8 cellular contexts compared by ENCODE assay signal in genomic region chr16:2513405-2514332, GRCh38. TPM values are rescaled to one million over a fixed set of nuclear protein-coding genes. Genes with fewer than 3 reads are reported as not detected.
DNase-seq lines count a peak whose midpoint lies in the region; ATAC-seq and TF ChIP-seq lines count a peak whose summit lies in the region.

Gene ATP6V0C (plus strand): TSS chr16:2513952. CDS start chr16:2514104, 152 bp downstream.

- intact Hi-C loops in ovary (cut with DNase I) = no loop called here

- 1 to 2% (median 1%) methylated on average over 53 to 122 of the region's 122 CpGs for WGBS in ovary, 3 donors

- H3K27ac ChIP-seq in ovary (peak within 1 kb of the TSS; percentile 94 to 96), thoracic aorta (peak within 1 kb of the TSS; percentile 96 to 97)

- ATAC-seq in HG02610 (IDR thresholded peaks at IDR 0.05; ENCODE audit: unreplicated experiment) (peak; percentile 61), thoracic aorta (ENCODE audit: insufficient number of reproducible peaks, low FRiP score, low read depth) (peak; percentile 86)

- peak within 1 kb of the TSS; percentile 91 for H3K4me3 Mint-ChIP-seq in activated naive CD8-positive, alpha-beta T cell
- peak within 1 kb of the TSS; percentile 90 for H3K4me3 Mint-ChIP-seq in glutamatergic neuron (ENCODE audit: unreplicated experiment)

- H3K4me3 ChIP-seq in ovary = peak within 1 kb of the TSS; percentile 92
- H3K4me3 ChIP-seq in thoracic aorta = peak within 1 kb of the TSS; percentile 96

- TF ChIP-seq POLR2A in ovary (IDR thresholded peaks at IDR 0.05) = peak; percentile 87

- H3K36me3 Mint-ChIP-seq in activated naive CD8-positive, alpha-beta T cell = no peaks in the 10 kb centered on the region
- H3K36me3 Mint-ChIP-seq in glutamatergic neuron (ENCODE audit: unreplicated experiment) = no peaks in the 10 kb centered on the region

- no peak for TF ChIP-seq CTCF in GM10266 (IDR thresholded peaks at IDR 0.05; ENCODE audit: control insufficient read depth, insufficient read depth, low read depth, missing control alignments)
- no peak for TF ChIP-seq CTCF in glutamatergic neuron (IDR thresholded peaks at IDR 0.05; ENCODE audit: partially characterized antibody, unreplicated experiment)
- no peak for TF ChIP-seq CTCF in ovary (IDR thresholded peaks at IDR 0.05)
- no peak for TF ChIP-seq CTCF in thoracic aorta (IDR thresholded peaks at IDR 0.05)

- DNase-seq in GM10266 (ENCODE audit: extremely low spot score) (peak; percentile 98), NCI-H1092 treated with DMSO at 0.1 percent for 48 hours (lab: John Stamatoyannopoulos, UW) (peak; percentile 92), SKM-1 treated with dmso at 0.1 percent for 144 hours (lab: John Stamatoyannopoulos, UW; ENCODE audit: unreplicated experiment) (peak; percentile 71), glutamatergic neuron (peak; percentile 91), ovary (peak; percentile 89 to 95 (median 93)), thoracic aorta (ENCODE audit: low spot score) (peak; percentile 67)

- H3K9me3 Mint-ChIP-seq in activated naive CD8-positive, alpha-beta T cell (ENCODE audit: low read depth) = no peaks in the 10 kb centered on the region
- peaks cover 25% of the 10 kb centered on the region for H3K9me3 Mint-ChIP-seq in glutamatergic neuron (ENCODE audit: unreplicated experiment)

- H3K27me3 ChIP-seq in ovary = no peaks in the 10 kb centered on the region
- H3K27me3 ChIP-seq in thoracic aorta (replicated peaks; ENCODE audit: insufficient read depth) = no peaks in the 10 kb centered on the region

- H3K36me3 ChIP-seq in ovary = no peaks in the 10 kb centered on the region
- no peaks in the 10 kb centered on the region for H3K36me3 ChIP-seq in thoracic aorta

- H3K27ac Mint-ChIP-seq in activated naive CD8-positive, alpha-beta T cell = peak within 1 kb of the TSS; percentile 92
- H3K27ac Mint-ChIP-seq in glutamatergic neuron (ENCODE audit: unreplicated experiment) = peak within 1 kb of the TSS; percentile 92

- peaks cover 42% of the 10 kb centered on the region for H3K4me1 Mint-ChIP-seq in activated naive CD8-positive, alpha-beta T cell (ENCODE audit: low read depth)
- peaks cover 18% of the 10 kb centered on the region for H3K4me1 Mint-ChIP-seq in glutamatergic neuron (ENCODE audit: low read depth, unreplicated experiment)

- H3K9me3 ChIP-seq in ovary (no peaks in the 10 kb centered on the region), thoracic aorta (no peaks in the 10 kb centered on the region)

- no peaks in the 10 kb centered on the region for H3K27me3 Mint-ChIP-seq in activated naive CD8-positive, alpha-beta T cell
- peaks cover 27% of the 10 kb centered on the region for H3K27me3 Mint-ChIP-seq in glutamatergic neuron (ENCODE audit: unreplicated experiment)

- TF ChIP-seq EP300 in ovary (IDR thresholded peaks at IDR 0.05) = no peak

- H3K4me1 ChIP-seq in ovary (ENCODE audit: insufficient read depth) (peaks cover 23% of the 10 kb centered on the region), thoracic aorta (ENCODE audit: control insufficient read depth in 1 of 2, low read depth in 2 of 2) (peaks cover 25 to 53% of the 10 kb centered on the region in 2 donors)

RNA-seq across cellular contexts. Expression of gene ATP6V0C, which starts in this region (rescaled TPM):
- total RNA-seq in glutamatergic neuron (ENCODE audit: unreplicated experiment) (274 TPM), ovary (100 to 1,000 TPM in 5 of 7 donors, 10 to 100 TPM in 2; 34.8 to 143 (median 119) TPM), thoracic aorta (10 to 100 TPM; 42.5 to 51.3 TPM)
- 100 to 1,000 TPM in 1 of 2 donors, 10 to 100 TPM in 1; 82.6 to 119 TPM for polyA plus RNA-seq in ovary

Comparison
In these comparisons a context has a peak if more than half of its experiments do, and no peak if none do; other contexts are left out.
1. Peak in every context shown above with its lines: DNase-seq, ATAC-seq, H3K4me3 ChIP-seq and H3K27ac ChIP-seq.